Comparison of ENCODE assay signal across 8 cellular contexts in genomic region chr6:24667378-24667803, GRCh38. TPM values are rescaled to one million over a fixed set of nuclear protein-coding genes. Genes with fewer than 3 reads are reported as not detected.
A peak's percentile ranks its signal among the peaks of the same experiment; 100 is the strongest.
DNase-seq lines count a peak whose midpoint lies in the region; ATAC-seq and TF ChIP-seq lines count a peak whose summit lies in the region.

No MANE protein-coding gene starts in this region.

- H3F3A ChIP-seq in SU-DHL-6 (ENCODE audit: insufficient read depth): 0 out of 2 replicates have a peak, but pooled peaks cover 12% of the 10 kb centered on the region

- H3K9me2 ChIP-seq in SU-DHL-6 (replicated peaks; ENCODE audit: insufficient read depth, low read length): no peaks in the 10 kb centered on the region

- H3K4me2 ChIP-seq in SU-DHL-6 (ENCODE audit: low read depth, low read length, poor library complexity, severe bottlenecking) (peak overlapping the region; percentile 72), fibroblast of lung (ENCODE audit: extremely low read depth, insufficient read depth, low read length) (peak overlapping the region; percentile 91)

- H3K4me3 Mint-ChIP-seq in HFFc6: peak overlapping the region; percentile 97
- H3K4me3 Mint-ChIP-seq in osteocyte (ENCODE audit: unreplicated experiment): peak overlapping the region; percentile 91

- H3K4me1 Mint-ChIP-seq in HFFc6 (ENCODE audit: low read depth) (peaks cover 23% of the 10 kb centered on the region), osteocyte (ENCODE audit: unreplicated experiment) (peaks cover 26% of the 10 kb centered on the region)

- peak overlapping the region; percentile 80 for H3K4me3 ChIP-seq in SU-DHL-6 (ENCODE audit: insufficient read depth, low read length, poor library complexity, severe bottlenecking)
- peak overlapping the region; percentile 72 to 99 (median 76) for H3K4me3 ChIP-seq in fibroblast of lung (replicated peaks in 1 of 4; ENCODE audit: control extremely low read depth in 1 of 4, insufficient read depth in 1 of 4, low read depth in 3 of 4, low read length in 4 of 4)

- H3K27me3 ChIP-seq in SU-DHL-6 (ENCODE audit: low read length) (no peaks in the 10 kb centered on the region), fibroblast of lung (ENCODE audit: control insufficient read depth, insufficient read depth, low read length) (no peaks in the 10 kb centered on the region)

- H2AFZ ChIP-seq in SU-DHL-6 (ENCODE audit: low read depth, low read length, severe bottlenecking): peak overlapping the region; percentile 96
- peak overlapping the region; percentile 93 for H2AFZ ChIP-seq in fibroblast of lung (ENCODE audit: low read length)

- TF ChIP-seq CTCF in HFFc6 (IDR thresholded peaks at IDR 0.05) (no peak), SU-DHL-6 (IDR thresholded peaks at IDR 0.05; ENCODE audit: insufficient read depth, low read length, poor library complexity, severe bottlenecking) (no peak), fibroblast of lung (conservative IDR thresholded peaks at IDR 0.05 in 1 of 2, IDR thresholded peaks at IDR 0.05 in 1 of 2; ENCODE audit: low read depth in 1 of 2, low read length in 2 of 2) (no peak), osteocyte (IDR thresholded peaks at IDR 0.05) (no peak)

- peaks cover 45% of the 10 kb centered on the region for H3K79me2 ChIP-seq in SU-DHL-6 (ENCODE audit: insufficient read depth, low read length)
- H3K79me2 ChIP-seq in fibroblast of lung (ENCODE audit: control insufficient read depth, insufficient read depth, low read length): peaks cover 17% of the 10 kb centered on the region

- H3K36me3 ChIP-seq in SU-DHL-6 (ENCODE audit: low read length): peaks cover 28% of the 10 kb centered on the region
- no peaks in the 10 kb centered on the region for H3K36me3 ChIP-seq in fibroblast of lung (ENCODE audit: control insufficient read depth, insufficient read depth, low read length)

- DNase-seq in G401 (ENCODE audit: low spot score): peak; percentile 16
- DNase-seq in HFFc6: no peak
- peak in 1 of 2 donors; percentile 5 for DNase-seq in fibroblast of lung (ENCODE audit: low read depth in 2 of 2)
- no peak for DNase-seq in osteocyte (ENCODE audit: extremely low spot score, unreplicated experiment)
- DNase-seq in NCI-H187 (lab: John Stamatoyannopoulos, UW): no peak

- in situ Hi-C loops in G401 (cut with HindIII; ENCODE audit: low sequenced_read_pairs): no loop called here

- ATAC-seq in HG02759 (IDR thresholded peaks at IDR 0.05; ENCODE audit: unreplicated experiment) (no peak), GM21786 (IDR thresholded peaks at IDR 0.05; ENCODE audit: unreplicated experiment) (no peak)

- H3K27me3 Mint-ChIP-seq in HFFc6 (ENCODE audit: insufficient read depth) (peaks cover 1% of the 10 kb centered on the region; the same call in 1 of the 2 replicates), osteocyte (ENCODE audit: unreplicated experiment) (no peaks in the 10 kb centered on the region)

- H3K36me3 Mint-ChIP-seq in HFFc6 (ENCODE audit: low read depth) (peaks cover 32% of the 10 kb centered on the region), osteocyte (ENCODE audit: unreplicated experiment) (peaks cover 29% of the 10 kb centered on the region)

- H4K20me1 ChIP-seq in SU-DHL-6 (ENCODE audit: low read depth, low read length): no peaks in the 10 kb centered on the region
- no peaks in the 10 kb centered on the region for H4K20me1 ChIP-seq in fibroblast of lung (ENCODE audit: control insufficient read depth, extremely low read depth, insufficient read depth, low read length)

- peak overlapping the region; percentile 59 for H3K27ac ChIP-seq in SU-DHL-6 (ENCODE audit: low read depth, low read length)
- peak overlapping the region; percentile 90 for H3K27ac ChIP-seq in fibroblast of lung (ENCODE audit: insufficient read depth, low read length)

- H3K9me3 Mint-ChIP-seq in HFFc6 (peaks cover 9% of the 10 kb centered on the region), osteocyte (ENCODE audit: unreplicated experiment) (peaks cover 9% of the 10 kb centered on the region)

- H3K27ac Mint-ChIP-seq in HFFc6 (peak overlapping the region; percentile 96), osteocyte (ENCODE audit: unreplicated experiment) (peak overlapping the region; percentile 99)

- H3K4me1 ChIP-seq in fibroblast of lung (ENCODE audit: control insufficient read depth, extremely low read depth, insufficient read depth, low read length): peaks cover 6% of the 10 kb centered on the region

- H3K9ac ChIP-seq in SU-DHL-6 (ENCODE audit: low read length) (peak overlapping the region; percentile 76), fibroblast of lung (ENCODE audit: insufficient read depth, low read length) (peak overlapping the region; percentile 84)

- H3K9me3 ChIP-seq in SU-DHL-6 (ENCODE audit: insufficient read depth, low read length) (peaks cover 18% of the 10 kb centered on the region; the same call in 1 of the 2 replicates), fibroblast of lung (ENCODE audit: control insufficient read depth, insufficient read depth, low read depth, low read length) (no peaks in the 10 kb centered on the region)

RNA-seq across cellular contexts. Expression of gene ACOT13, which starts 0.5 kb away (rescaled TPM):
- 33.2 and 48.0 TPM in 2 replicates for total RNA-seq in G401 (2014; rRNA removed; shearing (Covaris generic))
- total RNA-seq in HFFc6 (2021; fragmentation: NEBNext Ultra II Directional; extraction: Animal tissue kit (Norgen Biotek cat#: 25700)): 10 to 100 TPM; 18.7 to 21.9 (median 19.8) TPM
- total RNA-seq in fibroblast of lung (7.7 and 12.2 TPM in 2 replicates), osteocyte (23.9 and 26.9 TPM in 2 replicates)
- 23.7 and 26.4 TPM in 2 replicates for polyA plus RNA-seq in fibroblast of lung
- polyA plus RNA-seq in fibroblast of lung (2012): 24.9 and 26.4 TPM in 2 replicates
- polyA minus RNA-seq in fibroblast of lung (ENCODE audit: low replicate concordance): 1.3 and 2.5 TPM in 2 replicates

RNA-seq across cellular contexts. Expression of gene TDP2, which starts 0.7 kb away (rescaled TPM):
- total RNA-seq in G401 (2014; rRNA removed; shearing (Covaris generic)): 41.1 and 58.3 TPM in 2 replicates
- 10 to 100 TPM; 27.3 to 33.6 (median 30.7) TPM for total RNA-seq in HFFc6 (2021; fragmentation: NEBNext Ultra II Directional; extraction: Animal tissue kit (Norgen Biotek cat#: 25700))
- total RNA-seq in fibroblast of lung (29.0 and 37.5 TPM in 2 replicates), osteocyte (31.5 and 31.8 TPM in 2 replicates)
- polyA plus RNA-seq in fibroblast of lung: 32.5 and 33.2 TPM in 2 replicates
- polyA plus RNA-seq in fibroblast of lung (2012): 27.5 and 30.0 TPM in 2 replicates
- 2.3 and 4.7 TPM in 2 replicates for polyA minus RNA-seq in fibroblast of lung (ENCODE audit: low replicate concordance)

RNA-seq across cellular contexts. Expression of gene KIAA0319, which starts 21.4 kb away (rescaled TPM):
- 0.18 and 0.95 TPM in 2 replicates for total RNA-seq in G401 (2014; rRNA removed; shearing (Covaris generic))
- under 1 TPM in 1 of 6 experiments, not detected in 5; 0.05 TPM for total RNA-seq in HFFc6 (2021; fragmentation: NEBNext Ultra II Directional; extraction: Animal tissue kit (Norgen Biotek cat#: 25700))
- total RNA-seq in fibroblast of lung (under 0.01 TPM in 2 replicates), osteocyte (not detected in 2 replicates)
- polyA plus RNA-seq in fibroblast of lung: 0.01 and 0.08 TPM in 2 replicates
- 0.03 TPM in 1 of 2 replicates, not detected in the other for polyA plus RNA-seq in fibroblast of lung (2012)
- not detected in 2 replicates for polyA minus RNA-seq in fibroblast of lung (ENCODE audit: low replicate concordance)

RNA-seq across cellular contexts. Expression of gene C6orf62, which starts 51.6 kb away (rescaled TPM):
- total RNA-seq in G401 (2014; rRNA removed; shearing (Covaris generic)): 50.3 and 66.0 TPM in 2 replicates
- 100 to 1,000 TPM; 105 to 120 (median 115) TPM for total RNA-seq in HFFc6 (2021; fragmentation: NEBNext Ultra II Directional; extraction: Animal tissue kit (Norgen Biotek cat#: 25700))
- total RNA-seq in fibroblast of lung (72.9 and 103 TPM in 2 replicates), osteocyte (79.6 and 79.7 TPM in 2 replicates)
- 120 and 147 TPM in 2 replicates for polyA plus RNA-seq in fibroblast of lung
- polyA plus RNA-seq in fibroblast of lung (2012): 68.0 and 80.7 TPM in 2 replicates
- 32.8 and 35.4 TPM in 2 replicates for polyA minus RNA-seq in fibroblast of lung (ENCODE audit: low replicate concordance)
